Comparison of ENCODE assay signal across 2 cellular contexts in the genomic region with DNA sequence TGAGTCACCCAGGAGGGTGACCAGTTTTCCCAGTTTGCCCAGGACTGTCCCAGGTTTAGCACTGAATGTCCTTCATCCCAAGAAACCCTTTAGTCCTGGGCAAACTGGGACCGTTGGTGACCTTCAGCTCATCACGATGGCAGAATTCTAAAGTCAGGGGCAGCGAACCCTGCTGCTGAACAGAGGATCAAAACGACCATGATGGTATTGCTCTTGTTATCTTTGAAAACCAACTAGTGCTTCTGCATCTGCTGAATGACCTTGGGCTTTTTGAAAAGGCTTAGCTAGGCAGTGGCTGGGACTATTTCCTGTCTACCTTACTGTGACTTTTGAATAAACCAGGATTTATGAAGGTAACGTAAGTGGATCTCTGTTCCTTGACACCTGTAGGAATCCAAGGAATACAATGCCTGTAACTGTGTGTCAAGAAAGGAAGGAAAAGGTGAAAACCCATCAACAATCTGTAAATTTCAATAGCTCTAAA.
TF ChIP-seq lines count a peak whose summit lies in the region.

No MANE protein-coding gene starts in this region.

TF ChIP-seq in HepG2, 621 proteins besides CTCF, POLR2A, EP300 and RAD21 (continues in another document):
- TF ChIP-seq, protein P1, sequence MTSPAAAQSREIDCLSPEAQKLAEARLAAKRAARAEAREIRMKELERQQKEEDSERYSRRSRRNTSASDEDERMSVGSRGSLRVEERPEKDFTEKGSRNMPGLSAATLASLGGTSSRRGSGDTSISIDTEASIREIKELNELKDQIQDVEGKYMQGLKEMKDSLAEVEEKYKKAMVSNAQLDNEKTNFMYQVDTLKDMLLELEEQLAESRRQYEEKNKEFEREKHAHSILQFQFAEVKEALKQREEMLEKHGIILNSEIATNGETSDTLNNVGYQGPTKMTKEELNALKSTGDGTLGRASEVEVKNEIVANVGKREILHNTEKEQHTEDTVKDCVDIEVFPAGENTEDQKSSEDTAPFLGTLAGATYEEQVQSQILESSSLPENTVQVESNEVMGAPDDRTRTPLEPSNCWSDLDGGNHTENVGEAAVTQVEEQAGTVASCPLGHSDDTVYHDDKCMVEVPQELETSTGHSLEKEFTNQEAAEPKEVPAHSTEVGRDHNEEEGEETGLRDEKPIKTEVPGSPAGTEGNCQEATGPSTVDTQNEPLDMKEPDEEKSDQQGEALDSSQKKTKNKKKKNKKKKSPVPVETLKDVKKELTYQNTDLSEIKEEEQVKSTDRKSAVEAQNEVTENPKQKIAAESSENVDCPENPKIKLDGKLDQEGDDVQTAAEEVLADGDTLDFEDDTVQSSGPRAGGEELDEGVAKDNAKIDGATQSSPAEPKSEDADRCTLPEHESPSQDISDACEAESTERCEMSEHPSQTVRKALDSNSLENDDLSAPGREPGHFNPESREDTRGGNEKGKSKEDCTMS (CRISPR knock-in tag; conservative IDR thresholded peaks at IDR 0.05), result no peak
- TF ChIP-seq BORCS8-MEF2B (CRISPR knock-in tag; IDR thresholded peaks at IDR 0.05) (0 out of 2 replicates have a peak, but pooled peaks have one; percentile 37), ZNF556 (CRISPR knock-in tag; IDR thresholded peaks at IDR 0.05; ENCODE audit: borderline replicate concordance) (no peak), ZSCAN21 (CRISPR knock-in tag; IDR thresholded peaks at IDR 0.05; ENCODE audit: borderline replicate concordance) (no peak), ZNF543 (CRISPR knock-in tag; IDR thresholded peaks at IDR 0.05) (no peak), RBAK (CRISPR knock-in tag; IDR thresholded peaks at IDR 0.05) (no peak), ZNF136 (CRISPR knock-in tag; IDR thresholded peaks at IDR 0.05; ENCODE audit: low read depth) (0 out of 2 replicates have a peak, but pooled peaks have one; percentile 66), HNF4A (CRISPR knock-in tag; IDR thresholded peaks at IDR 0.05) (peak; percentile 24; the same call in 1 of the 2 replicates), MAZ (IDR thresholded peaks at IDR 0.05; ENCODE audit: borderline replicate concordance, low read depth, low read length) (no peak), MAZ (CRISPR knock-in tag; IDR thresholded peaks at IDR 0.05; ENCODE audit: low read depth) (no peak), HOXA3 (CRISPR knock-in tag; IDR thresholded peaks at IDR 0.05) (0 out of 2 replicates have a peak, but pooled peaks have one; percentile 19)
- TF ChIP-seq, protein P2, sequence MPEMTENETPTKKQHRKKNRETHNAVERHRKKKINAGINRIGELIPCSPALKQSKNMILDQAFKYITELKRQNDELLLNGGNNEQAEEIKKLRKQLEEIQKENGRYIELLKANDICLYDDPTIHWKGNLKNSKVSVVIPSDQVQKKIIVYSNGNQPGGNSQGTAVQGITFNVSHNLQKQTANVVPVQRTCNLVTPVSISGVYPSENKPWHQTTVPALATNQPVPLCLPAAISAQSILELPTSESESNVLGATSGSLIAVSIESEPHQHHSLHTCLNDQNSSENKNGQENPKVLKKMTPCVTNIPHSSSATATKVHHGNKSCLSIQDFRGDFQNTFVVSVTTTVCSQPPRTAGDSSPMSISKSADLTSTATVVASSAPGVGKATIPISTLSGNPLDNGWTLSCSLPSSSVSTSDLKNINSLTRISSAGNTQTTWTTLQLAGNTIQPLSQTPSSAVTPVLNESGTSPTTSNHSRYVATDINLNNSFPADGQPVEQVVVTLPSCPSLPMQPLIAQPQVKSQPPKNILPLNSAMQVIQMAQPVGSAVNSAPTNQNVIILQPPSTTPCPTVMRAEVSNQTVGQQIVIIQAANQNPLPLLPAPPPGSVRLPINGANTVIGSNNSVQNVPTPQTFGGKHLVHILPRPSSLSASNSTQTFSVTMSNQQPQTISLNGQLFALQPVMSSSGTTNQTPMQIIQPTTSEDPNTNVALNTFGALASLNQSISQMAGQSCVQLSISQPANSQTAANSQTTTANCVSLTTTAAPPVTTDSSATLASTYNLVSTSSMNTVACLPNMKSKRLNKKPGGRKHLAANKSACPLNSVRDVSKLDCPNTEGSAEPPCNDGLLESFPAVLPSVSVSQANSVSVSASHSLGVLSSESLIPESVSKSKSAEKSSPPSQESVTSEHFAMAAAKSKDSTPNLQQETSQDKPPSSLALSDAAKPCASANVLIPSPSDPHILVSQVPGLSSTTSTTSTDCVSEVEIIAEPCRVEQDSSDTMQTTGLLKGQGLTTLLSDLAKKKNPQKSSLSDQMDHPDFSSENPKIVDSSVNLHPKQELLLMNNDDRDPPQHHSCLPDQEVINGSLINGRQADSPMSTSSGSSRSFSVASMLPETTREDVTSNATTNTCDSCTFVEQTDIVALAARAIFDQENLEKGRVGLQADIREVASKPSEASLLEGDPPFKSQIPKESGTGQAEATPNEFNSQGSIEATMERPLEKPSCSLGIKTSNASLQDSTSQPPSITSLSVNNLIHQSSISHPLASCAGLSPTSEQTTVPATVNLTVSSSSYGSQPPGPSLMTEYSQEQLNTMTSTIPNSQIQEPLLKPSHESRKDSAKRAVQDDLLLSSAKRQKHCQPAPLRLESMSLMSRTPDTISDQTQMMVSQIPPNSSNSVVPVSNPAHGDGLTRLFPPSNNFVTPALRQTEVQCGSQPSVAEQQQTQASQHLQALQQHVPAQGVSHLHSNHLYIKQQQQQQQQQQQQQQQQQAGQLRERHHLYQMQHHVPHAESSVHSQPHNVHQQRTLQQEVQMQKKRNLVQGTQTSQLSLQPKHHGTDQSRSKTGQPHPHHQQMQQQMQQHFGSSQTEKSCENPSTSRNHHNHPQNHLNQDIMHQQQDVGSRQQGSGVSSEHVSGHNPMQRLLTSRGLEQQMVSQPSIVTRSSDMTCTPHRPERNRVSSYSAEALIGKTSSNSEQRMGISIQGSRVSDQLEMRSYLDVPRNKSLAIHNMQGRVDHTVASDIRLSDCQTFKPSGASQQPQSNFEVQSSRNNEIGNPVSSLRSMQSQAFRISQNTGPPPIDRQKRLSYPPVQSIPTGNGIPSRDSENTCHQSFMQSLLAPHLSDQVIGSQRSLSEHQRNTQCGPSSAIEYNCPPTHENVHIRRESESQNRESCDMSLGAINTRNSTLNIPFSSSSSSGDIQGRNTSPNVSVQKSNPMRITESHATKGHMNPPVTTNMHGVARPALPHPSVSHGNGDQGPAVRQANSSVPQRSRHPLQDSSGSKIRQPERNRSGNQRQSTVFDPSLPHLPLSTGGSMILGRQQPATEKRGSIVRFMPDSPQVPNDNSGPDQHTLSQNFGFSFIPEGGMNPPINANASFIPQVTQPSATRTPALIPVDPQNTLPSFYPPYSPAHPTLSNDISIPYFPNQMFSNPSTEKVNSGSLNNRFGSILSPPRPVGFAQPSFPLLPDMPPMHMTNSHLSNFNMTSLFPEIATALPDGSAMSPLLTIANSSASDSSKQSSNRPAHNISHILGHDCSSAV (CRISPR knock-in tag; IDR thresholded peaks at IDR 0.05; ENCODE audit: borderline replicate concordance), result no peak

TF ChIP-seq in IMR-90, 13 proteins besides CTCF, POLR2A, EP300 and RAD21:
- TF ChIP-seq, protein P3, sequence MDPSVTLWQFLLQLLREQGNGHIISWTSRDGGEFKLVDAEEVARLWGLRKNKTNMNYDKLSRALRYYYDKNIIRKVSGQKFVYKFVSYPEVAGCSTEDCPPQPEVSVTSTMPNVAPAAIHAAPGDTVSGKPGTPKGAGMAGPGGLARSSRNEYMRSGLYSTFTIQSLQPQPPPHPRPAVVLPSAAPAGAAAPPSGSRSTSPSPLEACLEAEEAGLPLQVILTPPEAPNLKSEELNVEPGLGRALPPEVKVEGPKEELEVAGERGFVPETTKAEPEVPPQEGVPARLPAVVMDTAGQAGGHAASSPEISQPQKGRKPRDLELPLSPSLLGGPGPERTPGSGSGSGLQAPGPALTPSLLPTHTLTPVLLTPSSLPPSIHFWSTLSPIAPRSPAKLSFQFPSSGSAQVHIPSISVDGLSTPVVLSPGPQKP (IDR thresholded peaks at IDR 0.05; ENCODE audit: borderline replicate concordance, low read depth, low read length), result no peak
- TF ChIP-seq RFX5 (IDR thresholded peaks at IDR 0.05; ENCODE audit: low read depth, low read length), result no peak
- TF ChIP-seq, protein P4, sequence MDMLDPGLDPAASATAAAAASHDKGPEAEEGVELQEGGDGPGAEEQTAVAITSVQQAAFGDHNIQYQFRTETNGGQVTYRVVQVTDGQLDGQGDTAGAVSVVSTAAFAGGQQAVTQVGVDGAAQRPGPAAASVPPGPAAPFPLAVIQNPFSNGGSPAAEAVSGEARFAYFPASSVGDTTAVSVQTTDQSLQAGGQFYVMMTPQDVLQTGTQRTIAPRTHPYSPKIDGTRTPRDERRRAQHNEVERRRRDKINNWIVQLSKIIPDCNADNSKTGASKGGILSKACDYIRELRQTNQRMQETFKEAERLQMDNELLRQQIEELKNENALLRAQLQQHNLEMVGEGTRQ (IDR thresholded peaks at IDR 0.05; ENCODE audit: low read depth, low read length), result no peak
- no peak for TF ChIP-seq CHD1 (IDR thresholded peaks at IDR 0.05; ENCODE audit: low read depth, low read length)
- TF ChIP-seq BHLHE40 (IDR thresholded peaks at IDR 0.05; ENCODE audit: low read depth, low read length), result no peak
- TF ChIP-seq MAZ (IDR thresholded peaks at IDR 0.05; ENCODE audit: borderline replicate concordance, low read depth, low read length), result no peak
- TF ChIP-seq NFE2L2 (IDR thresholded peaks at IDR 0.05; ENCODE audit: low read depth, low read length), result no peak
- no peak for TF ChIP-seq FOS (IDR thresholded peaks at IDR 0.05; ENCODE audit: low read depth, low read length)
- no peak for TF ChIP-seq MAFK (IDR thresholded peaks at IDR 0.05; ENCODE audit: low read depth, low read length)
- no peak for TF ChIP-seq RCOR1 (IDR thresholded peaks at IDR 0.05; ENCODE audit: insufficient replicate concordance, low read length)
TF ChIP-seq in IMR-90: peak in this region for 0.
